Comparison of ENCODE assay signal across 1 cellular context in genomic region chr14:73644531-73645247, GRCh38.
A peak's percentile ranks its signal among the peaks of the same experiment; 100 is the strongest.
TF ChIP-seq lines count a peak whose summit lies in the region.

DNAL1 (plus strand) TSS chr14:73644986; CDS start chr14:73645040, 54 bp downstream.

TF ChIP-seq in HepG2, 621 proteins besides CTCF, POLR2A, EP300 and RAD21 (continued from another document and continues in another):
- TF ChIP-seq DBP (CRISPR knock-in tag; IDR thresholded peaks at IDR 0.05; ENCODE audit: not compliant biosample characterization) (no peak), RXRA (CRISPR knock-in tag; IDR thresholded peaks at IDR 0.05) (peak; percentile 64), ZNF496 (CRISPR knock-in tag; IDR thresholded peaks at IDR 0.05; ENCODE audit: insufficient replicate concordance) (no peak), ONECUT2 (CRISPR knock-in tag; IDR thresholded peaks at IDR 0.05) (no peak), ZNF746 (CRISPR knock-in tag; IDR thresholded peaks at IDR 0.05) (no peak), ZNF740 (CRISPR knock-in tag; IDR thresholded peaks at IDR 0.05) (no peak), MEIS1 (CRISPR knock-in tag; IDR thresholded peaks at IDR 0.05; ENCODE audit: borderline replicate concordance) (no peak), SALL1 (CRISPR knock-in tag; IDR thresholded peaks at IDR 0.05) (peak; percentile 62), PRDM15 (CRISPR knock-in tag; IDR thresholded peaks at IDR 0.05) (no peak), ZFYVE20 (CRISPR knock-in tag; IDR thresholded peaks at IDR 0.05; ENCODE audit: borderline replicate concordance, low read depth) (no peak), PHF8 (CRISPR knock-in tag; IDR thresholded peaks at IDR 0.05) (peak; percentile 64), YY1 (IDR thresholded peaks at IDR 0.05; ENCODE audit: insufficient read depth, insufficient replicate concordance, low read depth, low read length) (peak; percentile 78), ZNF558 (CRISPR knock-in tag; IDR thresholded peaks at IDR 0.05; ENCODE audit: borderline replicate concordance) (no peak), TBX3 (IDR thresholded peaks at IDR 0.05; ENCODE audit: borderline replicate concordance) (no peak), TGIF2 (CRISPR knock-in tag; IDR thresholded peaks at IDR 0.05) (peak; percentile 71; the same call in 1 of the 2 replicates), MXD4 (CRISPR knock-in tag; IDR thresholded peaks at IDR 0.05) (no peak), HOMEZ (CRISPR knock-in tag; IDR thresholded peaks at IDR 0.05; ENCODE audit: low read depth) (no peak), GABPB1 (CRISPR knock-in tag; IDR thresholded peaks at IDR 0.05) (peak; percentile 91), ZNF598 (CRISPR knock-in tag; IDR thresholded peaks at IDR 0.05; ENCODE audit: borderline replicate concordance) (peak; percentile 81; the same call in 1 of the 2 replicates), FLYWCH1 (CRISPR knock-in tag; IDR thresholded peaks at IDR 0.05) (no peak), ELK4 (CRISPR knock-in tag; IDR thresholded peaks at IDR 0.05; ENCODE audit: borderline replicate concordance) (no peak), MAX (IDR thresholded peaks at IDR 0.05) (peak; percentile 45; the same call in 1 of the 2 replicates), MAZ (IDR thresholded peaks at IDR 0.05; ENCODE audit: borderline replicate concordance, low read depth, low read length) (no peak), MAZ (CRISPR knock-in tag; IDR thresholded peaks at IDR 0.05; ENCODE audit: low read depth) (peak; percentile 41; the same call in 1 of the 2 replicates), ZSCAN31 (CRISPR knock-in tag; IDR thresholded peaks at IDR 0.05; ENCODE audit: low read depth) (peak; percentile 68), ZNF235 (CRISPR knock-in tag; IDR thresholded peaks at IDR 0.05; ENCODE audit: borderline replicate concordance) (no peak), GMEB2 (CRISPR knock-in tag; IDR thresholded peaks at IDR 0.05; ENCODE audit: low read depth) (no peak), AFF4 (CRISPR knock-in tag; IDR thresholded peaks at IDR 0.05) (no peak), ZNF687 (CRISPR knock-in tag; IDR thresholded peaks at IDR 0.05) (peak; percentile 93), TBX2 (CRISPR knock-in tag; IDR thresholded peaks at IDR 0.05; ENCODE audit: borderline replicate concordance) (peak; percentile 60), NFE2 (CRISPR knock-in tag; IDR thresholded peaks at IDR 0.05) (no peak), SRSF9 (IDR thresholded peaks at IDR 0.05; ENCODE audit: borderline replicate concordance, insufficient read depth, low read depth, low read length, poor library complexity, severe bottlenecking) (no peak), POLR2AphosphoS5 (IDR thresholded peaks at IDR 0.05; ENCODE audit: low read depth, low read length) (peak; percentile 94), ZNF710 (CRISPR knock-in tag; IDR thresholded peaks at IDR 0.05; ENCODE audit: borderline replicate concordance) (no peak), KLF6 (CRISPR knock-in tag; IDR thresholded peaks at IDR 0.05) (no peak), FOXC1 (CRISPR knock-in tag; IDR thresholded peaks at IDR 0.05; ENCODE audit: borderline replicate concordance) (0 out of 2 replicates have a peak, but pooled peaks have one; percentile 29), ZFX (CRISPR knock-in tag; IDR thresholded peaks at IDR 0.05; ENCODE audit: low read depth) (peak; percentile 74), NCOA2 (CRISPR knock-in tag; IDR thresholded peaks at IDR 0.05) (no peak), ZNF580 (CRISPR knock-in tag; IDR thresholded peaks at IDR 0.05; ENCODE audit: borderline replicate concordance, low read depth) (peak; percentile 91; the same call in 1 of the 2 replicates), XRCC5 (optimal IDR thresholded peaks at IDR 0.05; ENCODE audit: low read length) (peak; percentile 35), ZNF616 (CRISPR knock-in tag; IDR thresholded peaks at IDR 0.05; ENCODE audit: low read depth) (no peak)
